In genomic region chr2:6011871-6012380, GRCh38 we compare ENCODE assay signal across 12 cellular contexts.
"Had no signal": no experiment of that assay in that cellular context is flagged by ENCODE, and none has a peak within 500 bp of the region (broad histone marks: within the 10 kb centered on the region; RNA-seq: fewer than 3 reads in every experiment).

No MANE protein-coding gene starts in this region.

- H3K4me1 ChIP-seq: gastrocnemius medialis, right lobe of liver, transverse colon had no signal

- H3K27ac ChIP-seq: gastrocnemius medialis, right lobe of liver, transverse colon had no signal

- ATAC-seq: activated naive CD8-positive, alpha-beta T cell treated with anti-CD3 and anti-CD28 coated beads, Interleukin-2, amount 50 U/mL, for 24 hours; gastrocnemius medialis; right lobe of liver had no signal

- H3K36me3 ChIP-seq: gastrocnemius medialis, right lobe of liver, transverse colon had no signal

- H3K4me3 ChIP-seq: gastrocnemius medialis, right lobe of liver, transverse colon had no signal

- H3K9me3 ChIP-seq: gastrocnemius medialis, right lobe of liver, transverse colon had no signal

- H3K27me3 ChIP-seq: gastrocnemius medialis, transverse colon had no signal

- DNase-seq: activated B cell treated with CpG ODN at 0.5 μM for 24 hours; activated CD4-positive, alpha-beta T cell treated with anti-CD3 and anti-CD28 coated beads, Interleukin-2, amount 10 ng/mL, durations not matched to agents 24 days and 14 days; activated naive CD4-positive, alpha-beta T cell treated with Interleukin-2 at 50 U/mL for 16 hours; activated naive CD8-positive, alpha-beta T cell treated with anti-CD3 and anti-CD28 coated beads, Interleukin-2, amount 50 U/mL, for 24 hours; effector CD8-positive, alpha-beta T cell; gastrocnemius medialis; nucleus accumbens; right lobe of liver; stimulated activated CD4-positive, alpha-beta T cell treated with anti-CD3 and anti-CD28 coated beads, Interleukin-2, amount 100 ng/mL, for 24 hours; stimulated activated naive CD4-positive, alpha-beta T cell; substantia nigra; transverse colon had no signal
